In the genomic region with DNA sequence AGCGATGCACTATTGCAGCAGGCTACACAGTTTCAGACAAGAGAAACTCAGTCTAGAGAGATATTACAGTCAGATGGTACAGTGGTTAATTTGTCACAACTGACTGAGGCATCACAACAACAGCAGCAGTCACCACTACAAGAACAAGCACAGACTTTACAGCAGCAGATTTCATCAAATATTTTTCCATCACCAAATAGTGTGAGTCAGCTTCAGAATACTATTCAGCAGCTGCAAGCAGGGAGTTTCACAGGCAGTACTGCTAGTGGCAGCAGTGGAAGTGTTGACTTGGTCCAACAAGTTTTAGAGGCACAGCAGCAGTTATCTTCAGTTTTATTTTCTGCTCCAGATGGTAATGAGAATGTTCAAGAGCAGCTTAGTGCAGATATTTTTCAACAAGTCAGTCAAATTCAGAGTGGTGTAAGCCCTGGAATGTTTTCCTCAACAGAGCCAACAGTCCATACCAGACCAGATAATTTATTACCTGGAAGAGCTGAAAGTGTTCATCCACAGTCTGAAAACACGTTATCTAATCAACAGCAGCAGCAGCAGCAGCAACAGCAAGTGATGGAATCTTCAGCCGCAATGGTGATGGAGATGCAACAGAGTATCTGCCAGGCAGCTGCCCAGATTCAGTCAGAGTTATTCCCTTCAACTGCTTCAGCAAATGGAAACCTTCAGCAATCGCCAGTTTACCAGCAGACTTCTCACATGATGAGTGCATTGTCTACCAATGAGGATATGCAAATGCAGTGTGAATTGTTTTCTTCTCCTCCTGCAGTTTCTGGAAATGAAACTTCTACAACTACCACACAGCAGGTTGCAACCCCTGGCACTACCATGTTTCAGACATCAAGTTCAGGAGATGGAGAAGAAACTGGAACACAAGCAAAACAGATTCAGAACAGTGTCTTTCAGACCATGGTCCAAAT, we compare ENCODE assay signal across 14 cellular contexts. TPM values are rescaled to one million over a fixed set of nuclear protein-coding genes. Genes with fewer than 3 reads are reported as not detected.
A peak's percentile ranks its signal among the peaks of the same experiment; 100 is the strongest.
DNase-seq lines count a peak whose midpoint lies in the region; ATAC-seq and TF ChIP-seq lines count a peak whose summit lies in the region.
"Had no signal": no experiment of that assay in that cellular context is flagged by ENCODE, and none has a peak within 500 bp of the region (broad histone marks: within the 10 kb centered on the region; RNA-seq: fewer than 3 reads in every experiment).

No MANE protein-coding gene starts in this region.

- peaks cover 29% of the 10 kb centered on the region for H4K20me1 ChIP-seq in smooth muscle cell (ENCODE audit: low read depth)

- TF ChIP-seq CTCF in smooth muscle cell (IDR thresholded peaks at IDR 0.05; ENCODE audit: borderline replicate concordance, insufficient read depth, poor library complexity, severe bottlenecking): no peak

- peak; percentile 20 for ATAC-seq in activated CD8-positive, alpha-beta memory T cell treated with anti-CD3 and anti-CD28 coated beads, Interleukin-2, amount 10 ng/mL, durations not matched to agents 7 days and 5 days
- ATAC-seq in HG02588 (IDR thresholded peaks at IDR 0.05; ENCODE audit: unreplicated experiment) (no peak), GM18870 (IDR thresholded peaks at IDR 0.05; ENCODE audit: unreplicated experiment) (no peak)
- ATAC-seq: naive thymus-derived CD8-positive, alpha-beta T cell had no signal

- no peak for DNase-seq in activated CD8-positive, alpha-beta memory T cell treated with anti-CD3 and anti-CD28 coated beads, Interleukin-2, amount 10 ng/mL, durations not matched to agents 7 days and 5 days
- no peak for DNase-seq in activated CD8-positive, alpha-beta memory T cell treated with anti-CD3 and anti-CD28 coated beads, Interleukin-2, amount 50 U/mL, for 4 hours
- peak; percentile 2 for DNase-seq in MV-4-11 (lab: John Stamatoyannopoulos, UW)
- DNase-seq in epithelial cell of prostate (ENCODE audit: low read depth, low spot score): peak; percentile 43
- DNase-seq in smooth muscle cell (lab: John Stamatoyannopoulos, UW; ENCODE audit: unreplicated experiment): no peak
- no peak for DNase-seq in SKM-1 treated with dmso at 0.1 percent for 144 hours (lab: John Stamatoyannopoulos, UW; ENCODE audit: unreplicated experiment)
- DNase-seq: KBM-7; naive thymus-derived CD8-positive, alpha-beta T cell; SHP77; stimulated activated CD4-positive, alpha-beta T cell treated with anti-CD3 and anti-CD28 coated beads, Interleukin-2, amount 100 ng/mL, for 24 hours had no signal

- H3K27me3 Mint-ChIP-seq in activated CD8-positive, alpha-beta memory T cell treated with anti-CD3 and anti-CD28 coated beads, Interleukin-2, amount 10 ng/mL, durations not matched to agents 7 days and 5 days: no peaks in the 10 kb centered on the region
- H3K27me3 Mint-ChIP-seq: naive thymus-derived CD8-positive, alpha-beta T cell had no signal

- no peaks in the 10 kb centered on the region for H3K9me3 ChIP-seq in smooth muscle cell (replicated peaks; ENCODE audit: low read depth)
- H3K9me3 ChIP-seq: tibial nerve had no signal

- no peaks in the 10 kb centered on the region for H3K9me3 Mint-ChIP-seq in activated CD8-positive, alpha-beta memory T cell treated with anti-CD3 and anti-CD28 coated beads, Interleukin-2, amount 10 ng/mL, durations not matched to agents 7 days and 5 days (ENCODE audit: low read depth)
- H3K9me3 Mint-ChIP-seq: naive thymus-derived CD8-positive, alpha-beta T cell had no signal

- 77% methylated on average over 4 of the region's 4 CpGs for WGBS in smooth muscle cell (ENCODE audit: low lambda C conversion rate)

- no peaks in the 10 kb centered on the region for H3K4me1 ChIP-seq in smooth muscle cell (ENCODE audit: low read depth)
- H3K4me1 ChIP-seq: tibial nerve had no signal

- H3K27me3 ChIP-seq in smooth muscle cell (ENCODE audit: low read depth): no peaks in the 10 kb centered on the region
- H3K27me3 ChIP-seq: tibial nerve had no signal

- H3K4me2 ChIP-seq in smooth muscle cell: no peak overlapping the region

- no peak overlapping the region for H2AFZ ChIP-seq in smooth muscle cell (ENCODE audit: low read depth)

- H3F3A ChIP-seq in smooth muscle cell (ENCODE audit: low read depth): peaks cover 36% of the 10 kb centered on the region

- no peaks in the 10 kb centered on the region for H3K4me1 Mint-ChIP-seq in activated CD8-positive, alpha-beta memory T cell treated with anti-CD3 and anti-CD28 coated beads, Interleukin-2, amount 10 ng/mL, durations not matched to agents 7 days and 5 days

- peaks cover 37% of the 10 kb centered on the region for H3K36me3 Mint-ChIP-seq in activated CD8-positive, alpha-beta memory T cell treated with anti-CD3 and anti-CD28 coated beads, Interleukin-2, amount 10 ng/mL, durations not matched to agents 7 days and 5 days

- peaks cover 20% of the 10 kb centered on the region for H3K79me2 ChIP-seq in smooth muscle cell (ENCODE audit: low read depth)

- no peak overlapping the region for H3K27ac Mint-ChIP-seq in activated CD8-positive, alpha-beta memory T cell treated with anti-CD3 and anti-CD28 coated beads, Interleukin-2, amount 10 ng/mL, durations not matched to agents 7 days and 5 days

- H3K27ac ChIP-seq in epithelial cell of prostate (peak overlapping the region; percentile 15), smooth muscle cell (ENCODE audit: low read depth) (peak overlapping the region; percentile 61)
- H3K27ac ChIP-seq: coronary artery had no signal

- CTCF ChIA-PET in activated CD8-positive, alpha-beta memory T cell treated with anti-CD3 and anti-CD28 coated beads, Interleukin-2, amount 10 ng/mL, durations not matched to agents 7 days and 5 days (lab: Charles Lee): no interaction called here

- H3K9ac ChIP-seq in smooth muscle cell (ENCODE audit: low read depth): no peak overlapping the region

- H3K4me3 ChIP-seq in smooth muscle cell: no peak overlapping the region
- H3K4me3 ChIP-seq: coronary artery, tibial nerve had no signal

- peaks cover 42% of the 10 kb centered on the region for H3K36me3 ChIP-seq in smooth muscle cell (ENCODE audit: low read depth)

- no peak overlapping the region for H3K4me3 Mint-ChIP-seq in activated CD8-positive, alpha-beta memory T cell treated with anti-CD3 and anti-CD28 coated beads, Interleukin-2, amount 10 ng/mL, durations not matched to agents 7 days and 5 days
- H3K4me3 Mint-ChIP-seq: naive thymus-derived CD8-positive, alpha-beta T cell had no signal

RNA-seq across cellular contexts. Expression of gene NQO1, which starts 34.1 kb away (rescaled TPM):
- total RNA-seq in activated CD8-positive, alpha-beta memory T cell treated with anti-CD3 and anti-CD28 coated beads, Interleukin-2, amount 10 ng/mL, durations not matched to agents 7 days and 5 days: 10 to 100 TPM; 22.6 to 27.2 TPM
- 109 and 121 TPM in 2 replicates for total RNA-seq in smooth muscle cell
- 129 and 175 TPM in 2 replicates for polyA plus RNA-seq in smooth muscle cell

Comparison
In these comparisons a context has a peak if more than half of its experiments do, and no peak if none do; other contexts are left out.
1. DNase-seq: peak in MV-4-11 (single experiment) and epithelial cell of prostate (single experiment); none in activated CD8-positive, alpha-beta memory T cell treated with anti-CD3 and anti-CD28 coated beads, Interleukin-2, amount 10 ng/mL, durations not matched to agents 7 days and 5 days (single experiment), activated CD8-positive, alpha-beta memory T cell treated with anti-CD3 and anti-CD28 coated beads, Interleukin-2, amount 50 U/mL, for 4 hours (single experiment), smooth muscle cell (single experiment) and SKM-1 treated with dmso at 0.1 percent for 144 hours (single experiment).